ENCODE assay signal across 9 cellular contexts in genomic region chr20:49737260-49737659, GRCh38.
"Had no signal": no experiment of that assay in that cellular context is flagged by ENCODE, and none has a peak within 500 bp of the region (broad histone marks: within the 10 kb centered on the region; RNA-seq: fewer than 3 reads in every experiment).

No MANE protein-coding gene starts in this region.

- DNase-seq: H9, HCEC 1CT, KBM-7 had no signal

- H3K4me3 Mint-ChIP-seq: GM23338, H9, IgD-negative memory B cell had no signal

- H2AFZ ChIP-seq: GM23338 had no signal

- H3K27ac Mint-ChIP-seq: GM23338, H9, IgD-negative memory B cell had no signal

- H3K36me3 Mint-ChIP-seq: IgD-negative memory B cell had no signal

- ATAC-seq: GM23338 had no signal

- H3K4me3 ChIP-seq: GM23338 had no signal

- H3K9me3 Mint-ChIP-seq: GM23338, H9, IgD-negative memory B cell had no signal

- FAIRE-seq: H1, H54 had no signal

- H3K4me2 ChIP-seq: GM23338, KMS-11 had no signal

- H3K27ac ChIP-seq: HL-60, KMS-11 had no signal
